In the genomic region with DNA sequence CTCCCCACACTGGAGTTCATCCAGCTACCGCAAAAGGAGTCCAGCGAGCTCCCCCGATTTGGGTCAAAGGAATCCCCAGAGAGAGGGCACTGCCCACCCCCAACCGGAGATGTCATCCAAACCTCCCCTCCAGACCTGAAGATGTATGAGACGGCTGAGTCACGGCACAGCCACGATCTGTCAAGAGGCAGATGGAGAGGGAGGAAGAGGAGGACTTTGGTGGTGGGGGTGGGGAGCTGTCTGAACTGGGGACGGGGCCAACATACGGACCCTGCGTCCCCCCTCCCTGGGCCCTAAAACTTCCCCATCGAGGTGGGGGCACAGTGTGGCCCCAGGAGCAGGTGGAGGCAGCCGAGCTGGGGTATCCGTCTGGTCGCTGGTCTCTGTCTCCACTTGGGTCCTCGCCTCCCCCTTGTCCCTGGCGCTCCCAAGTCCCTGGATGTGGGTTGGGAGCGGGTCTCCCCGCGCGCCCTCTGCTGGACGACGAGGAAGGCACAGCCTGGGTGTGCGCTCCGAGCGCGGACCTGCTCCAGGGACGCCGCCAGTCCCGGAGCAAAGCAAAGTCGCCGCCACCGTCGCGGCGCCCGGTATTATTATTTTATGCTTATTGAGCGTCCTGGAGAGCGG, we compare ENCODE assay signal across 8 cellular contexts. TPM values are rescaled to one million over a fixed set of nuclear protein-coding genes. Genes with fewer than 3 reads are reported as not detected.
A peak's percentile ranks its signal among the peaks of the same experiment; 100 is the strongest.
DNase-seq lines count a peak whose midpoint lies in the region; ATAC-seq and TF ChIP-seq lines count a peak whose summit lies in the region.

No MANE protein-coding gene starts in this region.

- CTCF ChIA-PET in CD4-positive, alpha-beta T cell (lab: Charles Lee): interaction anchor here (0.9 to 2.2 kb wide), 4 partner anchors 19 to 54 kb away, joined by 3 to 10 read pairs (median 4); a partner anchor contains a TSS
- CTCF ChIA-PET in HCT116 (lab: Charles Lee): interaction anchor here (1.2 kb wide), 2 partner anchors 12 to 20 kb away, joined by 3 to 7 read pairs; a partner anchor contains a TSS

- peaks cover 5% of the 10 kb centered on the region for H3K36me3 Mint-ChIP-seq in CD4-positive, alpha-beta T cell (ENCODE audit: low read depth)

- no peak overlapping the region for H3K27ac ChIP-seq in CD4-positive, alpha-beta T cell (ENCODE audit: low read depth, low read length)
- H3K27ac ChIP-seq in HCT116 (ENCODE audit: low read depth, low read length) (peak overlapping the region; percentile 66), mesodermal cell (ENCODE audit: low read depth, low read length, severe bottlenecking) (no peak overlapping the region)

- RAD21 ChIA-PET in HCT116 (lab: Charles Lee; ENCODE audit: low non-redundant PET in 1 of 2, low total read pairs in 2 of 2, uncharacterized antibody in 2 of 2, unreplicated experiment in 2 of 2): no interaction called here

- H2AFZ ChIP-seq in HCT116 (ENCODE audit: low read depth, low read length, poor library complexity, severe bottlenecking): no peak overlapping the region

- H3K9me2 ChIP-seq in HCT116 (ENCODE audit: insufficient read depth): no peaks in the 10 kb centered on the region

- H4K20me1 ChIP-seq in HCT116 (ENCODE audit: insufficient read depth): no peaks in the 10 kb centered on the region

- POLR2A ChIA-PET in CD4-positive, alpha-beta T cell (lab: Charles Lee): interaction anchor here (2.3 kb wide), 1 partner anchor 19 kb away, joined by 12 read pairs; a partner anchor contains a TSS
- POLR2A ChIA-PET in HCT116 (lab: Charles Lee): no interaction called here

- BruUV-seq in HCT116 (replicated peaks; lab: Mats Ljungman, UMichigan): no TSS peak

- peak; percentile 93 for TF ChIP-seq CTCF in CD4-positive, alpha-beta T cell (IDR thresholded peaks at IDR 0.05)
- peak; percentile 79 to 82 (median 80) for TF ChIP-seq CTCF in HCT116 (IDR thresholded peaks at IDR 0.05 in 2 of 3, conservative IDR thresholded peaks at IDR 0.05 in 1 of 3; ENCODE audit: borderline replicate concordance in 1 of 3, insufficient read depth in 1 of 3, low read depth in 2 of 3, low read length in 2 of 3)

- peaks cover 80% of the 10 kb centered on the region for H3K27me3 Mint-ChIP-seq in CD4-positive, alpha-beta T cell

- no peak for TF ChIP-seq RAD21 in HCT116 (IDR thresholded peaks at IDR 0.05; ENCODE audit: low read depth)

- intact Hi-C loops in CD4-positive, alpha-beta T cell (cut with DNase I, micrococcal nuclease): loop anchor here in 1 of 2 experiments (1.0 kb wide), 1 partner anchor 20 kb away; no protein-coding TSS in a partner anchor
- intact Hi-C loops in HCT116 (cut with micrococcal nuclease): no loop called here

- no peaks in the 10 kb centered on the region for H3K9me3 ChIP-seq in CD4-positive, alpha-beta T cell (ENCODE audit: control insufficient read depth, low read length)
- H3K9me3 ChIP-seq in HCT116 (ENCODE audit: control insufficient read depth in 1 of 2, insufficient read depth in 1 of 2, low read depth in 1 of 2, low read length in 2 of 2) (no peaks in the 10 kb centered on the region), mesodermal cell (ENCODE audit: control insufficient read depth, low read length) (no peaks in the 10 kb centered on the region)

- peak overlapping the region; percentile 94 for H3K4me2 ChIP-seq in HCT116 (ENCODE audit: low read length)

- no peak for TF ChIP-seq POLR2A in HCT116 (IDR thresholded peaks at IDR 0.05; ENCODE audit: borderline replicate concordance, extremely low read depth, insufficient read depth, insufficient read length)

- H3K4me3 Mint-ChIP-seq in CD4-positive, alpha-beta T cell: no peak overlapping the region

- H3K27me3 ChIP-seq in CD4-positive, alpha-beta T cell (ENCODE audit: control insufficient read depth, insufficient read depth, low read length): peaks cover 60% of the 10 kb centered on the region
- H3K27me3 ChIP-seq in HCT116 (ENCODE audit: insufficient read depth, low read length): no peaks in the 10 kb centered on the region

- H3K36me3 ChIP-seq in HCT116 (ENCODE audit: control insufficient read depth in 1 of 2, insufficient read depth in 2 of 2, low read length in 2 of 2): no peaks in the 10 kb centered on the region
- no peaks in the 10 kb centered on the region for H3K36me3 ChIP-seq in mesodermal cell (ENCODE audit: control insufficient read depth, insufficient read depth, low read length)

- peak in 8 of 10 experiments; percentile 48 to 73 (median 61) for DNase-seq in CD4-positive, alpha-beta T cell
- DNase-seq in HCT116 (ENCODE audit: low read depth, low spot score) (no peak), NCI-H524 treated with DMSO at 0.1 percent for 48 hours (lab: John Stamatoyannopoulos, UW) (peak; percentile 43), epidermal melanocyte (ENCODE audit: insufficient read length, low spot score) (peak; percentile 92), superior temporal gyrus (ENCODE audit: extremely low spot score) (peak; percentile 77)
- DNase-seq in activated CD8-positive, alpha-beta memory T cell treated with anti-CD3 and anti-CD28 coated beads for 24 hours: peak; percentile 87

- peak overlapping the region; percentile 74 for H3K9ac ChIP-seq in HCT116 (ENCODE audit: low read length)

- peak overlapping the region; percentile 16 for H3K27ac Mint-ChIP-seq in CD4-positive, alpha-beta T cell

- peak; percentile 21 for ATAC-seq in CD4-positive, alpha-beta T cell (ENCODE audit: poor library complexity)
- ATAC-seq in HCT116 (peak; percentile 77), GM21717 (IDR thresholded peaks at IDR 0.05; ENCODE audit: unreplicated experiment) (no peak)

- WGBS in mesodermal cell (ENCODE audit: insufficient coverage in 2 of 2), 2 experiments: 3 to 11% methylated on average over 16 to 30 of the region's 38 CpGs

- H3K79me2 ChIP-seq in HCT116 (ENCODE audit: insufficient read depth, low read length): peaks cover 30% of the 10 kb centered on the region

- H3K4me1 Mint-ChIP-seq in CD4-positive, alpha-beta T cell (ENCODE audit: low read depth): peaks cover 53% of the 10 kb centered on the region

- peaks cover 17 to 51% of the 10 kb centered on the region in 2 experiments for H3K4me1 ChIP-seq in HCT116 (ENCODE audit: control insufficient read depth in 1 of 2, insufficient read depth in 2 of 2, low read length in 2 of 2)
- H3K4me1 ChIP-seq in mesodermal cell (ENCODE audit: control insufficient read depth, insufficient read depth, low read length, poor library complexity, severe bottlenecking): peaks cover 12% of the 10 kb centered on the region

- H3K4me3 ChIP-seq in HCT116 (replicated peaks in 1 of 2; ENCODE audit: low read depth in 1 of 2, low read length in 2 of 2): peak overlapping the region; percentile 67 to 71
- H3K4me3 ChIP-seq in mesodermal cell (ENCODE audit: extremely low read depth, insufficient read depth, low read length, poor library complexity, severe bottlenecking): peak overlapping the region; percentile 31

- no peaks in the 10 kb centered on the region for H3K9me3 Mint-ChIP-seq in CD4-positive, alpha-beta T cell

TF ChIP-seq in HCT116, 20 proteins besides CTCF, POLR2A, EP300 and RAD21:
- TF ChIP-seq TCF7L2 (IDR thresholded peaks at IDR 0.05; ENCODE audit: borderline replicate concordance, extremely low read depth, insufficient read depth, insufficient read length) (peak; percentile 37), SIN3A (IDR thresholded peaks at IDR 0.05; ENCODE audit: low read depth) (no peak), ZFX (IDR thresholded peaks at IDR 0.05) (no peak), JUND (IDR thresholded peaks at IDR 0.05) (no peak), FOSL1 (IDR thresholded peaks at IDR 0.05; ENCODE audit: low read depth) (no peak), POLR2AphosphoS5 (IDR thresholded peaks at IDR 0.05; ENCODE audit: low read depth, low read length) (peak; percentile 39), ELF1 (IDR thresholded peaks at IDR 0.05; ENCODE audit: borderline replicate concordance, low read depth) (no peak), CEBPB (IDR thresholded peaks at IDR 0.05; ENCODE audit: low read depth) (no peak), SP1 (IDR thresholded peaks at IDR 0.05; ENCODE audit: low read depth) (no peak), ZNF274 (IDR thresholded peaks at IDR 0.05; ENCODE audit: low read depth, low read length) (no peak)
- TF ChIP-seq, protein P1, sequence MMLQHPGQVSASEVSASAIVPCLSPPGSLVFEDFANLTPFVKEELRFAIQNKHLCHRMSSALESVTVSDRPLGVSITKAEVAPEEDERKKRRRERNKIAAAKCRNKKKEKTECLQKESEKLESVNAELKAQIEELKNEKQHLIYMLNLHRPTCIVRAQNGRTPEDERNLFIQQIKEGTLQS (IDR thresholded peaks at IDR 0.05): no peak
- TF ChIP-seq, protein P2, sequence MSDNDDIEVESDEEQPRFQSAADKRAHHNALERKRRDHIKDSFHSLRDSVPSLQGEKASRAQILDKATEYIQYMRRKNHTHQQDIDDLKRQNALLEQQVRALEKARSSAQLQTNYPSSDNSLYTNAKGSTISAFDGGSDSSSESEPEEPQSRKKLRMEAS (IDR thresholded peaks at IDR 0.05): peak; percentile 61; the same call in 1 of the 2 replicates

RNA-seq across cellular contexts. Expression of a gene that starts 3.8 kb away (rescaled TPM):
- 1 to 10 TPM; 1.5 to 2.1 TPM for total RNA-seq in CD4-positive, alpha-beta T cell
- total RNA-seq in HCT116 (2021; ENCODE audit: unreplicated experiment): 33.7 TPM
- 23.3 and 25.2 TPM in 2 replicates for polyA plus RNA-seq in HCT116 (2012)
- 5.8 TPM for polyA plus RNA-seq in mesodermal cell (2013, experiment 1 of 2)
- 5.3 TPM for polyA plus RNA-seq in mesodermal cell (2013, experiment 2 of 2)

RNA-seq across cellular contexts. Expression of a gene that starts 20.8 kb away (rescaled TPM):
- 100 to 1,000 TPM; 162 to 164 TPM for total RNA-seq in CD4-positive, alpha-beta T cell
- total RNA-seq in HCT116 (2021; ENCODE audit: unreplicated experiment): 260 TPM
- 336 and 355 TPM in 2 replicates for polyA plus RNA-seq in HCT116 (2012)
- polyA plus RNA-seq in mesodermal cell (2013, experiment 1 of 2): 222 TPM
- polyA plus RNA-seq in mesodermal cell (2013, experiment 2 of 2): 182 TPM

RNA-seq across cellular contexts. Expression of a gene that starts 43.8 kb away (rescaled TPM):
- 100 to 1,000 TPM; 229 to 253 TPM for total RNA-seq in CD4-positive, alpha-beta T cell
- 110 TPM for total RNA-seq in HCT116 (2021; ENCODE audit: unreplicated experiment)
- 97.1 and 98.1 TPM in 2 replicates for polyA plus RNA-seq in HCT116 (2012)
- 83.0 TPM for polyA plus RNA-seq in mesodermal cell (2013, experiment 1 of 2)
- 69.6 TPM for polyA plus RNA-seq in mesodermal cell (2013, experiment 2 of 2)

Comparison
In these comparisons a context has a peak if more than half of its experiments do, and no peak if none do; other contexts are left out.
1. RNA of a gene that starts 3.8 kb away (total RNA-seq): 33.7 TPM in HCT116 (single experiment); 1.5 to 2.1 TPM in CD4-positive, alpha-beta T cell; every median in the first group is over 10 times any median in the second.